In the genomic region with DNA sequence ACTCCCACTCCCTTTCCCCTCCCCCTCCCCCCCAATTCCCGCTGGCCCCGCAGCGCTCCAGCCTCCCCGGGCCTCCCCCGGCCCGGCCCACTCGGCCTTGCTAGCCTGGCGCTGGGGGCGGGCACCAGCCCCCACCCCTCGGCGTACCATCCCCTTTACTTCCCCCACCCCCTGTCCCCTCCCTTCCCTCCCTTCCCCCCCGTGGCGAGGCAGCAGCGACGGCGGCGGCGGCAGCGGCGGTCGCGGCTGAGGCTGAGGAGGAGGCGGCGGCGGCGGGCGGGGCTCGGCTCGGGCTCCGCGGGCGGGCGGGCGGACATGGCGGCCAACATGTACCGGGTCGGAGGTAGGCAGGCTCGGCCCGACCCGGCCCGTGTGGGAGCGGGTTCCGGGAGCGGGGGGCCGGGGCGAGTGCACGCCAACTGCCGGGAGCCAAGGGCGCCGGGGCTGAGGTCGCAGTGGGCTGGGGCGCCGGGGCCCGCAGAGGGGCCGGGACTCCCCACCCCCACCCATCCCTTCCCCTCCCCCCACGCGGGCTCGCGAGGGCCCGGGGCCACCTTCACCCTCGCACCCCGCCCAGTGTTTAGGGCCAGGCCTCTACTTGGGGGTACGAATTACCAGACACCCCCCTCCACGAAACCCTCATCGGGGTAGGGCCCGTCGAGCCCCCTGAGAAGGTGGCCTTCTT, we compare ENCODE assay signal across 8 cellular contexts. TPM values are rescaled to one million over a fixed set of nuclear protein-coding genes. Genes with fewer than 3 reads are reported as not detected.
DNase-seq lines count a peak whose midpoint lies in the region; ATAC-seq, FAIRE-seq and TF ChIP-seq lines count a peak whose summit lies in the region.

TSS of gene MTA3 (plus strand) at position 202 of the 685 bp plus-strand sequence. CDS start at position 316, 114 bp downstream.

- in situ Hi-C loops in HepG2 (cut with HindIII; ENCODE audit: extremely low pct_ligation_motif_present, low pct_unique_long_range_greater_than_20kb), result no loop called here

- CTCF ChIA-PET in AG04449 (lab: Yijun Ruan, JAX) (no interaction called here), HepG2 (lab: Yijun Ruan, JAX; ENCODE audit: low intra/inter-chr PET ratio, low total read pairs) (no interaction called here)

- peak within 1 kb of the TSS; percentile 96 for H3K4me2 ChIP-seq in HepG2 (ENCODE audit: low read depth, low read length)

- H3K27me3 ChIP-seq in HepG2 (ENCODE audit: control insufficient read depth in 1 of 2, insufficient read depth in 2 of 2, low read length in 2 of 2), result no peaks in the 10 kb centered on the region; a peak in 1 of 5 replicates

- peaks cover 25% of the 10 kb centered on the region for H3K79me2 ChIP-seq in HepG2 (ENCODE audit: insufficient read depth, low read length)

- POLR2A ChIA-PET in AG04449 (lab: Yijun Ruan, JAX), result no interaction called here
- POLR2A ChIA-PET in HepG2 (lab: Yijun Ruan, JAX), result interaction anchor here (1.0 to 1.1 kb wide), 5 partner anchors 9 to 70 kb away, joined by 3 to 6 read pairs (median 4); no protein-coding TSS in a partner anchor

- no peaks in the 10 kb centered on the region for H3K9me3 ChIP-seq in HepG2 (ENCODE audit: low read length)

- no peak for TF ChIP-seq EP300 in HepG2 (IDR thresholded peaks at IDR 0.05; ENCODE audit: low read depth in 2 of 2, low read length in 2 of 2)
- no peak for TF ChIP-seq EP300 in HepG2 (CRISPR knock-in tag; IDR thresholded peaks at IDR 0.05; ENCODE audit: borderline replicate concordance)

- ATAC-seq in GM19351 (IDR thresholded peaks at IDR 0.05; ENCODE audit: unreplicated experiment), result peak; percentile 39
- ATAC-seq in HepG2, result peak; percentile 74
- no peak for ATAC-seq in GM18520 (IDR thresholded peaks at IDR 0.05; ENCODE audit: unreplicated experiment)

- TF ChIP-seq POLR2A in HepG2 (IDR thresholded peaks at IDR 0.05; ENCODE audit: insufficient read depth in 1 of 2, low read depth in 2 of 2, low read length in 2 of 2), result no peak

- H3K27ac ChIP-seq in cingulate gyrus (ENCODE audit: low read depth, low read length) (peak within 1 kb of the TSS; percentile 76), HepG2 (ENCODE audit: extremely low read length, insufficient read depth, low read length) (peak within 1 kb of the TSS; percentile 79)

- intact Hi-C loops in HepG2 (cut with micrococcal nuclease; ENCODE audit: unreplicated experiment), result loop anchor here (2.0 kb wide), 1 partner anchor 94 kb away; no protein-coding TSS in a partner anchor

- H3K4me1 ChIP-seq in HepG2 (ENCODE audit: insufficient read depth, low read length), result peaks cover 53% of the 10 kb centered on the region

- TF ChIP-seq CTCF in AG04449 (IDR thresholded peaks at IDR 0.05; ENCODE audit: insufficient read depth, low read length, missing control alignments) (no peak), LNCaP clone FGC (IDR thresholded peaks at IDR 0.05; ENCODE audit: control insufficient read depth, extremely low read depth, insufficient read depth) (no peak), HepG2 (CRISPR knock-in tag; IDR thresholded peaks at IDR 0.05) (no peak)

- H3K4me3 ChIP-seq in AG04449 (ENCODE audit: low read depth, low read length), result peak within 1 kb of the TSS; percentile 82
- peak within 1 kb of the TSS; percentile 58 for H3K4me3 ChIP-seq in LNCaP clone FGC (ENCODE audit: low read depth, low read length)
- peak within 1 kb of the TSS; percentile 74 to 95 (median 75) for H3K4me3 ChIP-seq in HepG2 (replicated peaks in 1 of 3; ENCODE audit: insufficient read depth in 1 of 3, low read depth in 2 of 3, low read length in 3 of 3)

- peak within 1 kb of the TSS; percentile 81 for H3K9ac ChIP-seq in HepG2 (ENCODE audit: insufficient read depth, low read depth, low read length)

- 1% methylated on average over 31 of the region's 67 CpGs for WGBS in HepG2 (ENCODE audit: low lambda C conversion rate)

- no peak for FAIRE-seq in HepG2 (lab: Jason Lieb, UNC)

- TF ChIP-seq RAD21 in HepG2 (CRISPR knock-in tag; IDR thresholded peaks at IDR 0.05), result no peak; the same call in 1 of the 2 replicates

- H4K20me1 ChIP-seq in HepG2 (ENCODE audit: insufficient read depth, low read length), result no peaks in the 10 kb centered on the region

- peak within 1 kb of the TSS; percentile 55 for H2AFZ ChIP-seq in HepG2 (ENCODE audit: low read length)

- H3K36me3 ChIP-seq in HepG2 (replicated peaks in 1 of 2; ENCODE audit: control insufficient read depth in 1 of 2, insufficient read depth in 2 of 2, low read length in 2 of 2), result peaks cover 0 to 3% of the 10 kb centered on the region in 2 experiments; a peak in 2 of 5 replicates

- no peak for DNase-seq in AG04449 (ENCODE audit: low read depth, low spot score)
- DNase-seq in LNCaP clone FGC (ENCODE audit: low read depth), result no peak
- DNase-seq in activated CD4-positive, alpha-beta T cell treated with anti-CD3 and anti-CD28 coated beads for 4 hours, result peak; percentile 58 to 59
- DNase-seq in HepG2 (ENCODE audit: low spot score), result peak; percentile 27
- DNase-seq in stimulated activated CD4-positive, alpha-beta T cell treated with anti-CD3 and anti-CD28 coated beads, Interleukin-2, amount 100 ng/mL, for 4 hours (ENCODE audit: low read depth), result peak; percentile 59

- BruUV-seq in HepG2 (replicated peaks; lab: Mats Ljungman, UMichigan), result no TSS peak

TF ChIP-seq in HepG2, 621 proteins besides CTCF, POLR2A, EP300 and RAD21 (continues in another document):
- TF ChIP-seq GZF1 (CRISPR knock-in tag; IDR thresholded peaks at IDR 0.05) (no peak), ZIK1 (CRISPR knock-in tag; IDR thresholded peaks at IDR 0.05; ENCODE audit: borderline replicate concordance, low read depth) (no peak), ZNF576 (CRISPR knock-in tag; IDR thresholded peaks at IDR 0.05) (no peak), ZNF598 (CRISPR knock-in tag; IDR thresholded peaks at IDR 0.05; ENCODE audit: borderline replicate concordance) (no peak), GPN1 (CRISPR knock-in tag; IDR thresholded peaks at IDR 0.05; ENCODE audit: borderline replicate concordance) (no peak), CENPX (CRISPR knock-in tag; IDR thresholded peaks at IDR 0.05) (no peak), THAP11 (CRISPR knock-in tag; IDR thresholded peaks at IDR 0.05) (peak; percentile 9; the same call in 1 of the 2 replicates), ZFX (CRISPR knock-in tag; IDR thresholded peaks at IDR 0.05; ENCODE audit: low read depth) (peak; percentile 6), HNF4A (CRISPR knock-in tag; IDR thresholded peaks at IDR 0.05) (no peak), ZNF761 (CRISPR knock-in tag; conservative IDR thresholded peaks at IDR 0.05) (no peak), CAMTA2 (CRISPR knock-in tag; IDR thresholded peaks at IDR 0.05; ENCODE audit: borderline replicate concordance) (no peak), PRPF4 (IDR thresholded peaks at IDR 0.05; ENCODE audit: low read depth, low read length, poor library complexity, severe bottlenecking) (peak; percentile 97), ZNF547 (CRISPR knock-in tag; IDR thresholded peaks at IDR 0.05) (no peak), FOXO1 (CRISPR knock-in tag; IDR thresholded peaks at IDR 0.05) (0 out of 2 replicates have a peak, but pooled peaks have one; percentile 22), RBFOX2 (IDR thresholded peaks at IDR 0.05; ENCODE audit: low read depth, low read length) (peak; percentile 78), TAF1 (CRISPR knock-in tag; IDR thresholded peaks at IDR 0.05) (0 out of 2 replicates have a peak, but pooled peaks have one; percentile 14)
- TF ChIP-seq, protein P1, sequence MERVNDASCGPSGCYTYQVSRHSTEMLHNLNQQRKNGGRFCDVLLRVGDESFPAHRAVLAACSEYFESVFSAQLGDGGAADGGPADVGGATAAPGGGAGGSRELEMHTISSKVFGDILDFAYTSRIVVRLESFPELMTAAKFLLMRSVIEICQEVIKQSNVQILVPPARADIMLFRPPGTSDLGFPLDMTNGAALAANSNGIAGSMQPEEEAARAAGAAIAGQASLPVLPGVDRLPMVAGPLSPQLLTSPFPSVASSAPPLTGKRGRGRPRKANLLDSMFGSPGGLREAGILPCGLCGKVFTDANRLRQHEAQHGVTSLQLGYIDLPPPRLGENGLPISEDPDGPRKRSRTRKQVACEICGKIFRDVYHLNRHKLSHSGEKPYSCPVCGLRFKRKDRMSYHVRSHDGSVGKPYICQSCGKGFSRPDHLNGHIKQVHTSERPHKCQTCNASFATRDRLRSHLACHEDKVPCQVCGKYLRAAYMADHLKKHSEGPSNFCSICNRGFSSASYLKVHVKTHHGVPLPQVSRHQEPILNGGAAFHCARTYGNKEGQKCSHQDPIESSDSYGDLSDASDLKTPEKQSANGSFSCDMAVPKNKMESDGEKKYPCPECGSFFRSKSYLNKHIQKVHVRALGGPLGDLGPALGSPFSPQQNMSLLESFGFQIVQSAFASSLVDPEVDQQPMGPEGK (CRISPR knock-in tag; IDR thresholded peaks at IDR 0.05), result peak; percentile 25; the same call in 1 of the 2 replicates

RNA-seq across cellular contexts. Expression of gene MTA3, which starts in this region (rescaled TPM):
- total RNA-seq in HepG2 (2016; rRNA removed; fragmentation: Illumina TruSeq; extraction: Trizol), result 48.8 and 57.6 TPM in 2 replicates
- total RNA-seq in HepG2 (2016; cell fraction: cytosol; rRNA removed; fragmentation: Illumina TruSeq; extraction: Trizol; ENCODE audit: low read depth), result 39.9 and 45.9 TPM in 2 replicates
- total RNA-seq in HepG2 (2016; cell fraction: insoluble cytoplasmic fraction; rRNA removed; fragmentation: Illumina TruSeq; extraction: Trizol), result 47.0 and 59.0 TPM in 2 replicates
- 58.3 and 61.7 TPM in 2 replicates for total RNA-seq in HepG2 (2016; cell fraction: membrane; rRNA removed; fragmentation: Illumina TruSeq; extraction: Trizol)
- 43.8 and 50.9 TPM in 2 replicates for total RNA-seq in HepG2 (2016; cell fraction: nucleus; rRNA removed; fragmentation: Illumina TruSeq; extraction: Trizol)
- polyA plus RNA-seq in HepG2 (2011; rRNA removed), result 63.9 and 77.8 TPM in 2 replicates
- 54.2 and 69.3 TPM in 2 replicates for polyA plus RNA-seq in HepG2 (2011; cell fraction: cytosol; rRNA removed)
- polyA plus RNA-seq in HepG2 (2011; cell fraction: nucleus; rRNA removed), result 41.4 and 43.8 TPM in 2 replicates
- polyA plus RNA-seq in HepG2 (2012), result 63.9 and 78.6 TPM in 2 replicates
- 42.6 and 42.8 TPM in 2 replicates for polyA plus RNA-seq in HepG2 (2016; cell fraction: cytosol; fragmentation: Illumina TruSeq; extraction: Trizol; ENCODE audit: low read depth)
- 97.1 and 99.3 TPM in 2 replicates for polyA plus RNA-seq in HepG2 (2016; cell fraction: insoluble cytoplasmic fraction; fragmentation: Illumina TruSeq; extraction: Trizol; ENCODE audit: low read depth)
- 64.5 and 75.8 TPM in 2 replicates for polyA plus RNA-seq in HepG2 (2016; cell fraction: membrane; fragmentation: Illumina TruSeq; extraction: Trizol; ENCODE audit: low read depth)
- 77.8 and 83.9 TPM in 2 replicates for polyA plus RNA-seq in HepG2 (2016; cell fraction: nucleus; fragmentation: Illumina TruSeq; extraction: Trizol; ENCODE audit: insufficient read depth, low read depth)
- polyA minus RNA-seq in HepG2 (2011; rRNA and poly(A)+ RNA removed; ENCODE audit: low replicate concordance), result 12.5 and 38.7 TPM in 2 replicates
- 31.0 and 41.1 TPM in 2 replicates for polyA minus RNA-seq in HepG2 (2011; cell fraction: cytosol; rRNA and poly(A)+ RNA removed)
- 85.1 and 103 TPM in 2 replicates for polyA minus RNA-seq in HepG2 (2011; cell fraction: nucleus; rRNA and poly(A)+ RNA removed)

Comparison
In these comparisons a context has a peak if more than half of its experiments do, and no peak if none do; other contexts are left out.
1. DNase-seq: peak in activated CD4-positive, alpha-beta T cell treated with anti-CD3 and anti-CD28 coated beads for 4 hours (2 of 2), HepG2 (single experiment) and stimulated activated CD4-positive, alpha-beta T cell treated with anti-CD3 and anti-CD28 coated beads, Interleukin-2, amount 100 ng/mL, for 4 hours (single experiment); none in AG04449 (single experiment) and LNCaP clone FGC (single experiment).
2. Peak in every context shown above with its lines, with median percentiles within 50 percentile points of each other: H3K4me3 ChIP-seq.